In the genomic region with DNA sequence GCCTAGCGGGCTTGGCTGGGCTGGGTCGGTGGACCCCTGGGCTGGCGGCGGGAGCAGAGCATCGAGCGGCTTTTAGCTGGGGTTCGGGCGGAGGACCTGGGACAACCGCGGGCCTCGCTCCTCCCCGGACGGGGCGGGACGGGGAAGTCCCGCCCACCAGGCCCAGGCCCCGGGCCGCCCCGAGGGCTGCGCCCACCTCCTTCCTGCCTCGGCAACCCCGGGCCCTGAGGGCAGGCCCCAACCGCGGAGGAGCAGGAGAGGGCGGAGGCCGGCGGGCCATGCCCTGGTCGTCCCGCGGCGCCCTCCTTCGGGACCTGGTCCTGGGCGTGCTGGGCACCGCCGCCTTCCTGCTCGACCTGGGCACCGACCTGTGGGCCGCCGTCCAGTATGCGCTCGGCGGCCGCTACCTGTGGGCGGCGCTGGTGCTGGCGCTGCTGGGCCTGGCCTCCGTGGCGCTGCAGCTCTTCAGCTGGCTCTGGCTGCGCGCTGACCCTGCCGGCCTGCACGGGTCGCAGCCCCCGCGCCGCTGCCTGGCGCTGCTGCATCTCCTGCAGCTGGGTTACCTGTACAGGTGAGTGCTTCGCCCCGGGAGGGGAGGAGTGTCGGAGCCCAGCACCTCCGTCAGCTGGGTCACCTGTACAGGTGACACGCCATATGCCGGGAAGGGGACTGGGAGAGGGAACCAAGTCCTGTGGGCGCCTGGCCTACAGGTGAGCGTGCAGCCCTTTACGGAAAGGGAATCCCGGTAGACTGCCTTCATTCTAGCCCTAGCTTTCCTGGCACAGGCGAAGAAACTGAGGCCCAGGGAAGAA, we compare ENCODE assay signal across 1 cellular context.
TF ChIP-seq lines count a peak whose summit lies in the region.

A gene with protein sequence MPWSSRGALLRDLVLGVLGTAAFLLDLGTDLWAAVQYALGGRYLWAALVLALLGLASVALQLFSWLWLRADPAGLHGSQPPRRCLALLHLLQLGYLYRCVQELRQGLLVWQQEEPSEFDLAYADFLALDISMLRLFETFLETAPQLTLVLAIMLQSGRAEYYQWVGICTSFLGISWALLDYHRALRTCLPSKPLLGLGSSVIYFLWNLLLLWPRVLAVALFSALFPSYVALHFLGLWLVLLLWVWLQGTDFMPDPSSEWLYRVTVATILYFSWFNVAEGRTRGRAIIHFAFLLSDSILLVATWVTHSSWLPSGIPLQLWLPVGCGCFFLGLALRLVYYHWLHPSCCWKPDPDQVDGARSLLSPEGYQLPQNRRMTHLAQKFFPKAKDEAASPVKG (plus strand): TSS at position 182 of the 812 bp plus-strand sequence. CDS start 97 bp downstream, at position 279.

TF ChIP-seq in HepG2, 621 proteins besides CTCF, POLR2A, EP300 and RAD21 (continued from another document and continues in another):
- TF ChIP-seq, protein P1, sequence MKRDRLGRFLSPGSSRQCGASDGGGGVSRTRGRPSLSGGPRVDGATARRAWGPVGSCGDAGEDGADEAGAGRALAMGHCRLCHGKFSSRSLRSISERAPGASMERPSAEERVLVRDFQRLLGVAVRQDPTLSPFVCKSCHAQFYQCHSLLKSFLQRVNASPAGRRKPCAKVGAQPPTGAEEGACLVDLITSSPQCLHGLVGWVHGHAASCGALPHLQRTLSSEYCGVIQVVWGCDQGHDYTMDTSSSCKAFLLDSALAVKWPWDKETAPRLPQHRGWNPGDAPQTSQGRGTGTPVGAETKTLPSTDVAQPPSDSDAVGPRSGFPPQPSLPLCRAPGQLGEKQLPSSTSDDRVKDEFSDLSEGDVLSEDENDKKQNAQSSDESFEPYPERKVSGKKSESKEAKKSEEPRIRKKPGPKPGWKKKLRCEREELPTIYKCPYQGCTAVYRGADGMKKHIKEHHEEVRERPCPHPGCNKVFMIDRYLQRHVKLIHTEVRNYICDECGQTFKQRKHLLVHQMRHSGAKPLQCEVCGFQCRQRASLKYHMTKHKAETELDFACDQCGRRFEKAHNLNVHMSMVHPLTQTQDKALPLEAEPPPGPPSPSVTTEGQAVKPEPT (CRISPR knock-in tag; IDR thresholded peaks at IDR 0.05; ENCODE audit: low read depth) = no peak
- no peak for TF ChIP-seq PRMT3 (CRISPR knock-in tag; IDR thresholded peaks at IDR 0.05; ENCODE audit: borderline replicate concordance, low read depth)
- TF ChIP-seq, protein P2, sequence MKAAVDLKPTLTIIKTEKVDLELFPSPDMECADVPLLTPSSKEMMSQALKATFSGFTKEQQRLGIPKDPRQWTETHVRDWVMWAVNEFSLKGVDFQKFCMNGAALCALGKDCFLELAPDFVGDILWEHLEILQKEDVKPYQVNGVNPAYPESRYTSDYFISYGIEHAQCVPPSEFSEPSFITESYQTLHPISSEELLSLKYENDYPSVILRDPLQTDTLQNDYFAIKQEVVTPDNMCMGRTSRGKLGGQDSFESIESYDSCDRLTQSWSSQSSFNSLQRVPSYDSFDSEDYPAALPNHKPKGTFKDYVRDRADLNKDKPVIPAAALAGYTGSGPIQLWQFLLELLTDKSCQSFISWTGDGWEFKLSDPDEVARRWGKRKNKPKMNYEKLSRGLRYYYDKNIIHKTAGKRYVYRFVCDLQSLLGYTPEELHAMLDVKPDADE (CRISPR knock-in tag; IDR thresholded peaks at IDR 0.05) = no peak
- TF ChIP-seq ZNF224 (CRISPR knock-in tag; IDR thresholded peaks at IDR 0.05) = no peak
- TF ChIP-seq, protein P3, sequence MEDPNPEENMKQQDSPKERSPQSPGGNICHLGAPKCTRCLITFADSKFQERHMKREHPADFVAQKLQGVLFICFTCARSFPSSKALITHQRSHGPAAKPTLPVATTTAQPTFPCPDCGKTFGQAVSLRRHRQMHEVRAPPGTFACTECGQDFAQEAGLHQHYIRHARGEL (CRISPR knock-in tag; IDR thresholded peaks at IDR 0.05) = no peak
- no peak for TF ChIP-seq HDAC2 (CRISPR knock-in tag; IDR thresholded peaks at IDR 0.05)
- TF ChIP-seq, protein P4, sequence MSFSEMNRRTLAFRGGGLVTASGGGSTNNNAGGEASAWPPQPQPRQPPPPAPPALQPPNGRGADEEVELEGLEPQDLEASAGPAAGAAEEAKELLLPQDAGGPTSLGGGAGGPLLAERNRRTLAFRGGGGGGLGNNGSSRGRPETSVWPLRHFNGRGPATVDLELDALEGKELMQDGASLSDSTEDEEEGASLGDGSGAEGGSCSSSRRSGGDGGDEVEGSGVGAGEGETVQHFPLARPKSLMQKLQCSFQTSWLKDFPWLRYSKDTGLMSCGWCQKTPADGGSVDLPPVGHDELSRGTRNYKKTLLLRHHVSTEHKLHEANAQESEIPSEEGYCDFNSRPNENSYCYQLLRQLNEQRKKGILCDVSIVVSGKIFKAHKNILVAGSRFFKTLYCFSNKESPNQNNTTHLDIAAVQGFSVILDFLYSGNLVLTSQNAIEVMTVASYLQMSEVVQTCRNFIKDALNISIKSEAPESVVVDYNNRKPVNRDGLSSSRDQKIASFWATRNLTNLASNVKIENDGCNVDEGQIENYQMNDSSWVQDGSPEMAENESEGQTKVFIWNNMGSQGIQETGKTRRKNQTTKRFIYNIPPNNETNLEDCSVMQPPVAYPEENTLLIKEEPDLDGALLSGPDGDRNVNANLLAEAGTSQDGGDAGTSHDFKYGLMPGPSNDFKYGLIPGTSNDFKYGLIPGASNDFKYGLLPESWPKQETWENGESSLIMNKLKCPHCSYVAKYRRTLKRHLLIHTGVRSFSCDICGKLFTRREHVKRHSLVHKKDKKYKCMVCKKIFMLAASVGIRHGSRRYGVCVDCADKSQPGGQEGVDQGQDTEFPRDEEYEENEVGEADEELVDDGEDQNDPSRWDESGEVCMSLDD (CRISPR knock-in tag; IDR thresholded peaks at IDR 0.05; ENCODE audit: borderline replicate concordance) = no peak
- TF ChIP-seq HOXA7 (CRISPR knock-in tag; IDR thresholded peaks at IDR 0.05) = no peak
- TF ChIP-seq ZNF816 (CRISPR knock-in tag; IDR thresholded peaks at IDR 0.05; ENCODE audit: borderline replicate concordance) = no peak
- no peak for TF ChIP-seq PRPF4 (IDR thresholded peaks at IDR 0.05; ENCODE audit: low read depth, low read length, poor library complexity, severe bottlenecking)
- TF ChIP-seq, protein P5, sequence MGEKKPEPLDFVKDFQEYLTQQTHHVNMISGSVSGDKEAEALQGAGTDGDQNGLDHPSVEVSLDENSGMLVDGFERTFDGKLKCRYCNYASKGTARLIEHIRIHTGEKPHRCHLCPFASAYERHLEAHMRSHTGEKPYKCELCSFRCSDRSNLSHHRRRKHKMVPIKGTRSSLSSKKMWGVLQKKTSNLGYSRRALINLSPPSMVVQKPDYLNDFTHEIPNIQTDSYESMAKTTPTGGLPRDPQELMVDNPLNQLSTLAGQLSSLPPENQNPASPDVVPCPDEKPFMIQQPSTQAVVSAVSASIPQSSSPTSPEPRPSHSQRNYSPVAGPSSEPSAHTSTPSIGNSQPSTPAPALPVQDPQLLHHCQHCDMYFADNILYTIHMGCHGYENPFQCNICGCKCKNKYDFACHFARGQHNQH (CRISPR knock-in tag; IDR thresholded peaks at IDR 0.05) = no peak
- no peak for TF ChIP-seq DNMT3B (CRISPR knock-in tag; conservative IDR thresholded peaks at IDR 0.05)
- no peak for TF ChIP-seq MEF2D (CRISPR knock-in tag; IDR thresholded peaks at IDR 0.05)
- peak; percentile 50 for TF ChIP-seq STAG1 (CRISPR knock-in tag; IDR thresholded peaks at IDR 0.05)
- TF ChIP-seq, protein P6, sequence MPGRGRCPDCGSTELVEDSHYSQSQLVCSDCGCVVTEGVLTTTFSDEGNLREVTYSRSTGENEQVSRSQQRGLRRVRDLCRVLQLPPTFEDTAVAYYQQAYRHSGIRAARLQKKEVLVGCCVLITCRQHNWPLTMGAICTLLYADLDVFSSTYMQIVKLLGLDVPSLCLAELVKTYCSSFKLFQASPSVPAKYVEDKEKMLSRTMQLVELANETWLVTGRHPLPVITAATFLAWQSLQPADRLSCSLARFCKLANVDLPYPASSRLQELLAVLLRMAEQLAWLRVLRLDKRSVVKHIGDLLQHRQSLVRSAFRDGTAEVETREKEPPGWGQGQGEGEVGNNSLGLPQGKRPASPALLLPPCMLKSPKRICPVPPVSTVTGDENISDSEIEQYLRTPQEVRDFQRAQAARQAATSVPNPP (CRISPR knock-in tag; IDR thresholded peaks at IDR 0.05) = no peak
- peak; percentile 87 for TF ChIP-seq ZEB1 (IDR thresholded peaks at IDR 0.05; ENCODE audit: insufficient replicate concordance, low read depth)
- TF ChIP-seq FOXK2 (IDR thresholded peaks at IDR 0.05) = no peak
- TF ChIP-seq ZSCAN21 (CRISPR knock-in tag; IDR thresholded peaks at IDR 0.05; ENCODE audit: borderline replicate concordance) = no peak
- no peak for TF ChIP-seq ZNF75D (CRISPR knock-in tag; IDR thresholded peaks at IDR 0.05; ENCODE audit: borderline replicate concordance)
- no peak for TF ChIP-seq ZNF30 (CRISPR knock-in tag; IDR thresholded peaks at IDR 0.05)
- TF ChIP-seq YEATS4 (CRISPR knock-in tag; IDR thresholded peaks at IDR 0.05; ENCODE audit: borderline replicate concordance) = peak; percentile 56; the same call in 1 of the 2 replicates
- TF ChIP-seq ZNF780A (CRISPR knock-in tag; IDR thresholded peaks at IDR 0.05) = no peak
- TF ChIP-seq ZNF619 (CRISPR knock-in tag; IDR thresholded peaks at IDR 0.05) = no peak
- no peak for TF ChIP-seq BHLHE40 (IDR thresholded peaks at IDR 0.05; ENCODE audit: low read length)
- TF ChIP-seq, protein P7, sequence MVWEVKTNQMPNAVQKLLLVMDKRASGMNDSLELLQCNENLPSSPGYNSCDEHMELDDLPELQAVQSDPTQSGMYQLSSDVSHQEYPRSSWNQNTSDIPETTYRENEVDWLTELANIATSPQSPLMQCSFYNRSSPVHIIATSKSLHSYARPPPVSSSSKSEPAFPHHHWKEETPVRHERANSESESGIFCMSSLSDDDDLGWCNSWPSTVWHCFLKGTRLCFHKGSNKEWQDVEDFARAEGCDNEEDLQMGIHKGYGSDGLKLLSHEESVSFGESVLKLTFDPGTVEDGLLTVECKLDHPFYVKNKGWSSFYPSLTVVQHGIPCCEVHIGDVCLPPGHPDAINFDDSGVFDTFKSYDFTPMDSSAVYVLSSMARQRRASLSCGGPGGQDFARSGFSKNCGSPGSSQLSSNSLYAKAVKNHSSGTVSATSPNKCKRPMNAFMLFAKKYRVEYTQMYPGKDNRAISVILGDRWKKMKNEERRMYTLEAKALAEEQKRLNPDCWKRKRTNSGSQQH (CRISPR knock-in tag; IDR thresholded peaks at IDR 0.05; ENCODE audit: low read depth) = no peak
- no peak for TF ChIP-seq ZNF567 (CRISPR knock-in tag; IDR thresholded peaks at IDR 0.05; ENCODE audit: borderline replicate concordance)
- TF ChIP-seq ZSCAN31 (CRISPR knock-in tag; IDR thresholded peaks at IDR 0.05; ENCODE audit: low read depth) = no peak
- no peak for TF ChIP-seq ZNF530 (CRISPR knock-in tag; IDR thresholded peaks at IDR 0.05; ENCODE audit: low read depth)
- no peak for TF ChIP-seq ZNF33A (CRISPR knock-in tag; IDR thresholded peaks at IDR 0.05; ENCODE audit: borderline replicate concordance)
- no peak for TF ChIP-seq ZZZ3 (CRISPR knock-in tag; IDR thresholded peaks at IDR 0.05; ENCODE audit: borderline replicate concordance)
- TF ChIP-seq NR3C1 (CRISPR knock-in tag; IDR thresholded peaks at IDR 0.05) = no peak
- no peak for TF ChIP-seq ZNF282 (IDR thresholded peaks at IDR 0.05; ENCODE audit: partially characterized antibody)
- TF ChIP-seq WIZ (CRISPR knock-in tag; IDR thresholded peaks at IDR 0.05) = no peak
- no peak for TF ChIP-seq MXI1 (IDR thresholded peaks at IDR 0.05; ENCODE audit: borderline replicate concordance, low read depth, low read length)
- no peak for TF ChIP-seq NBN (conservative IDR thresholded peaks at IDR 0.05)
- TF ChIP-seq ESRRA (CRISPR knock-in tag; IDR thresholded peaks at IDR 0.05; ENCODE audit: low read depth) = no peak
- TF ChIP-seq ZNF446 (CRISPR knock-in tag; IDR thresholded peaks at IDR 0.05) = no peak
- TF ChIP-seq, protein P8, sequence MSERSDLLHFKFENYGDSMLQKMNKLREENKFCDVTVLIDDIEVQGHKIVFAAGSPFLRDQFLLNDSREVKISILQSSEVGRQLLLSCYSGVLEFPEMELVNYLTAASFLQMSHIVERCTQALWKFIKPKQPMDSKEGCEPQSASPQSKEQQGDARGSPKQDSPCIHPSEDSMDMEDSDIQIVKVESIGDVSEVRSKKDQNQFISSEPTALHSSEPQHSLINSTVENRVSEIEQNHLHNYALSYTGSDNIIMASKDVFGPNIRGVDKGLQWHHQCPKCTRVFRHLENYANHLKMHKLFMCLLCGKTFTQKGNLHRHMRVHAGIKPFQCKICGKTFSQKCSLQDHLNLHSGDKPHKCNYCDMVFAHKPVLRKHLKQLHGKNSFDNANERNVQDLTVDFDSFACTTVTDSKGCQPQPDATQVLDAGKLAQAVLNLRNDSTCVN (CRISPR knock-in tag; IDR thresholded peaks at IDR 0.05; ENCODE audit: borderline replicate concordance) = no peak
- no peak for TF ChIP-seq ZNF44 (CRISPR knock-in tag; IDR thresholded peaks at IDR 0.05)
- TF ChIP-seq RORA (CRISPR knock-in tag; IDR thresholded peaks at IDR 0.05) = no peak
- TF ChIP-seq RFXAP (CRISPR knock-in tag; IDR thresholded peaks at IDR 0.05; ENCODE audit: borderline replicate concordance) = no peak
- TF ChIP-seq, protein P9, sequence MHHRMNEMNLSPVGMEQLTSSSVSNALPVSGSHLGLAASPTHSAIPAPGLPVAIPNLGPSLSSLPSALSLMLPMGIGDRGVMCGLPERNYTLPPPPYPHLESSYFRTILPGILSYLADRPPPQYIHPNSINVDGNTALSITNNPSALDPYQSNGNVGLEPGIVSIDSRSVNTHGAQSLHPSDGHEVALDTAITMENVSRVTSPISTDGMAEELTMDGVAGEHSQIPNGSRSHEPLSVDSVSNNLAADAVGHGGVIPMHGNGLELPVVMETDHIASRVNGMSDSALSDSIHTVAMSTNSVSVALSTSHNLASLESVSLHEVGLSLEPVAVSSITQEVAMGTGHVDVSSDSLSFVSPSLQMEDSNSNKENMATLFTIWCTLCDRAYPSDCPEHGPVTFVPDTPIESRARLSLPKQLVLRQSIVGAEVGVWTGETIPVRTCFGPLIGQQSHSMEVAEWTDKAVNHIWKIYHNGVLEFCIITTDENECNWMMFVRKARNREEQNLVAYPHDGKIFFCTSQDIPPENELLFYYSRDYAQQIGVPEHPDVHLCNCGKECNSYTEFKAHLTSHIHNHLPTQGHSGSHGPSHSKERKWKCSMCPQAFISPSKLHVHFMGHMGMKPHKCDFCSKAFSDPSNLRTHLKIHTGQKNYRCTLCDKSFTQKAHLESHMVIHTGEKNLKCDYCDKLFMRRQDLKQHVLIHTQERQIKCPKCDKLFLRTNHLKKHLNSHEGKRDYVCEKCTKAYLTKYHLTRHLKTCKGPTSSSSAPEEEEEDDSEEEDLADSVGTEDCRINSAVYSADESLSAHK (CRISPR knock-in tag; IDR thresholded peaks at IDR 0.05; ENCODE audit: borderline replicate concordance) = no peak
- no peak for TF ChIP-seq ZNF547 (CRISPR knock-in tag; IDR thresholded peaks at IDR 0.05)
- no peak for TF ChIP-seq ZNF629 (CRISPR knock-in tag; conservative IDR thresholded peaks at IDR 0.05)
- TF ChIP-seq ZNF878 (CRISPR knock-in tag; IDR thresholded peaks at IDR 0.05) = no peak
- TF ChIP-seq U2AF2 (IDR thresholded peaks at IDR 0.05; ENCODE audit: low read depth, low read length) = no peak
- no peak for TF ChIP-seq KLF6 (CRISPR knock-in tag; IDR thresholded peaks at IDR 0.05)
- TF ChIP-seq ZNF703 (CRISPR knock-in tag; IDR thresholded peaks at IDR 0.05; ENCODE audit: borderline replicate concordance) = no peak
- TF ChIP-seq DR1 (CRISPR knock-in tag; IDR thresholded peaks at IDR 0.05) = no peak
- TF ChIP-seq ZMYM2 (CRISPR knock-in tag; IDR thresholded peaks at IDR 0.05) = no peak
- no peak for TF ChIP-seq NCOA5 (CRISPR knock-in tag; IDR thresholded peaks at IDR 0.05)
- TF ChIP-seq MXD4 (CRISPR knock-in tag; IDR thresholded peaks at IDR 0.05) = no peak
- no peak for TF ChIP-seq ZNF3 (CRISPR knock-in tag; IDR thresholded peaks at IDR 0.05)
- TF ChIP-seq FOXC1 (CRISPR knock-in tag; IDR thresholded peaks at IDR 0.05; ENCODE audit: borderline replicate concordance) = no peak
